ENCODE assay signal across 8 cellular contexts in genomic region chr5:112160652-112161391, GRCh38.
DNase-seq lines count a peak whose midpoint lies in the region; ATAC-seq and TF ChIP-seq lines count a peak whose summit lies in the region.

No MANE protein-coding gene starts in this region.

- peaks cover 4% of the 10 kb centered on the region for H3K36me3 ChIP-seq in BJ (ENCODE audit: control insufficient read depth, insufficient read depth, low read length)

- DNase-seq in BJ (ENCODE audit: low read depth) (peak; percentile 26), NCI-H345 treated with DMSO at 0.1 percent for 48 hours (lab: John Stamatoyannopoulos, UW; ENCODE audit: unreplicated experiment) (peak; percentile 56), cerebellum (ENCODE audit: low spot score) (peak; percentile 88), kidney glomerular epithelial cell (lab: John Stamatoyannopoulos, UW) (peak; percentile 71)
- peak; percentile 97 for DNase-seq in activated CD4-positive, CD25-positive, alpha-beta regulatory T cell treated with anti-CD3 and anti-CD28 coated beads, Interleukin-2, amount 50 U/mL, for 72 hours
- peak; percentile 81 to 94 for DNase-seq in stimulated activated CD4-positive, alpha-beta T cell treated with anti-CD3 and anti-CD28 coated beads, Interleukin-1b, Interleukin-23, amount 100 ng/mL, for 1 hour (ENCODE audit: low read depth in 2 of 2)

- TF ChIP-seq CTCF in BJ (IDR thresholded peaks at IDR 0.05; ENCODE audit: insufficient read depth, low read depth, low read length): peak; percentile 99

- POLR2A ChIA-PET in BJ (lab: Charles Lee): interaction anchor here (0.5 to 1.2 kb wide), 3 partner anchors 199 to 404 kb away, joined by 3 to 6 read pairs (median 3); partner anchors contain the start of gene NREP

- peak overlapping the region; percentile 77 for H3K4me3 ChIP-seq in BJ (ENCODE audit: low read depth, low read length)

- no peaks in the 10 kb centered on the region for H3K27me3 ChIP-seq in BJ (ENCODE audit: control insufficient read depth, insufficient read depth, low read length)

- ATAC-seq in GM19043 (IDR thresholded peaks at IDR 0.05; ENCODE audit: low read depth, unreplicated experiment): peak; percentile 95
- peak; percentile 98 for ATAC-seq in HG03354 (IDR thresholded peaks at IDR 0.05; ENCODE audit: poor library complexity, severe bottlenecking, unreplicated experiment)

- CTCF ChIA-PET in BJ (lab: Yijun Ruan, JAX): interaction anchor here (0.6 to 7.5 kb wide), 13 partner anchors 9 to 1053 kb away, joined by 3 to 58 read pairs (median 3); no protein-coding TSS in a partner anchor

Comparison
In these comparisons a context has a peak if more than half of its experiments do, and no peak if none do; other contexts are left out.
1. Peak in every context shown above with its lines: DNase-seq, ATAC-seq and H3K4me3 ChIP-seq.
2. DNase-seq: peak in every context shown above with its lines; median percentile 97 in activated CD4-positive, CD25-positive, alpha-beta regulatory T cell treated with anti-CD3 and anti-CD28 coated beads, Interleukin-2, amount 50 U/mL, for 72 hours; 88 in cerebellum; 88 in stimulated activated CD4-positive, alpha-beta T cell treated with anti-CD3 and anti-CD28 coated beads, Interleukin-1b, Interleukin-23, amount 100 ng/mL, for 1 hour; 71 in kidney glomerular epithelial cell; 56 in NCI-H345 treated with DMSO at 0.1 percent for 48 hours; 26 in BJ.